ENCODE assay signal across 9 cellular contexts in the genomic region with DNA sequence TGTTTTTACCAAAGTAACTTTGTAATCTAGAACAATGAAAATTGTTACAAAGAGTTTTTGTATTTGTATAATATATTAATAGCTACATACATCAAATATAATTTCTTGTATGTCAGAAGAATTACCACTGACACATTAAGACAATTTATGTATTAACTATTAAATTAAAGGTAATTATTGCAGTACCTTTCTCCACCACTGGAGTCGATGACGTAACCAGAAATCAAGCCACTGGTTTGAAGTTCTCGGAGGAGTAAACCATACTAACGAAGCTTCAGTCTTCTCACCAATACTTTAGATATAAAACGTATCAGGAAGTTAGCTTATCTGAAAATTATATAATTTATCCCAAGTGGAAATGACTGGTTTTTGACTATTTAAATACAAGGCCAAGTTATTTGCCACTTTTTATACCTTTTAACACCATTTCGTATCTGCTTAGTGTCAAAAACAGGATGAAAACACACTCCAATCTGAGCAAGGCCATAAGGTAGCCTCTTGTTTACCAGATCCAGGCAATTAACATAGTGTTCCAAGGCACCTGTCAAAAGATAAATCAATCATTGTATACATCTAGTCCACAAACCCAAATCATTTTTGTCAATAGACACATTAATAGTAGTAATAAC. TPM values are rescaled to one million over a fixed set of nuclear protein-coding genes. Genes with fewer than 3 reads are reported as not detected.
DNase-seq lines count a peak whose midpoint lies in the region; ATAC-seq, FAIRE-seq and TF ChIP-seq lines count a peak whose summit lies in the region.
"Had no signal": no experiment of that assay in that cellular context is flagged by ENCODE, and none has a peak within 500 bp of the region (broad histone marks: within the 10 kb centered on the region; RNA-seq: fewer than 3 reads in every experiment).

No MANE protein-coding gene starts in this region.

- no peaks in the 10 kb centered on the region for H4K20me1 ChIP-seq in keratinocyte (ENCODE audit: control insufficient read depth, extremely low read depth, insufficient read depth, low read length)

- CTCF ChIA-PET in activated CD8-positive, alpha-beta T cell treated with anti-CD3 and anti-CD28 coated beads for 36 hours (lab: Charles Lee), result interaction anchor here (0.8 to 6.1 kb wide), 27 partner anchors 10 to 179 kb away, joined by 3 to 178 read pairs (median 5); partner anchors contain the start of genes CEP95, DDX5 and PECAM1

- peaks cover 22% of the 10 kb centered on the region for H3K4me1 ChIP-seq in keratinocyte (ENCODE audit: control insufficient read depth, extremely low read depth, insufficient read depth, low read length)

- H3K9me1 ChIP-seq in keratinocyte (ENCODE audit: control insufficient read depth, extremely low read depth, insufficient read depth, low read length), result no peaks in the 10 kb centered on the region

- H3K79me2 ChIP-seq in keratinocyte (ENCODE audit: control insufficient read depth, insufficient read depth, low read length), result peaks cover 31% of the 10 kb centered on the region

- peak overlapping the region; percentile 45 for H3K27ac Mint-ChIP-seq in activated CD8-positive, alpha-beta T cell treated with anti-CD3 and anti-CD28 coated beads for 36 hours

- no peak for ATAC-seq in activated CD8-positive, alpha-beta T cell treated with anti-CD3 and anti-CD28 coated beads for 36 hours
- ATAC-seq in HG03571 (IDR thresholded peaks at IDR 0.05; ENCODE audit: unreplicated experiment) (no peak), GM21367 (IDR thresholded peaks at IDR 0.05; ENCODE audit: unreplicated experiment) (no peak), left colon (no peak)

- peak; percentile 74 for TF ChIP-seq CTCF in activated CD8-positive, alpha-beta T cell treated with anti-CD3 and anti-CD28 coated beads for 36 hours (IDR thresholded peaks at IDR 0.05)
- TF ChIP-seq CTCF in keratinocyte (optimal IDR thresholded peaks at IDR 0.05 in 1 of 3, IDR thresholded peaks at IDR 0.05 in 1 of 3, conservative IDR thresholded peaks at IDR 0.05 in 1 of 3; ENCODE audit: extremely low read depth in 1 of 3, insufficient read depth in 2 of 3, low read length in 3 of 3), result peak in 2 of 3 experiments; percentile 24 to 48

- intact Hi-C loops in activated CD8-positive, alpha-beta T cell treated with anti-CD3 and anti-CD28 coated beads for 36 hours (cut with micrococcal nuclease), result loop anchor here (5.0 kb wide), 1 partner anchor 70 kb away; no protein-coding TSS in a partner anchor
- intact Hi-C loops in left colon (cut with DNase I, micrococcal nuclease), result loop anchor here in 1 of 2 donors (10.0 kb wide), 1 partner anchor 68 kb away; no protein-coding TSS in a partner anchor

- FAIRE-seq in keratinocyte (lab: Jason Lieb, UNC), result no peak
- FAIRE-seq: endometrium had no signal

- no peak overlapping the region for H3K4me3 Mint-ChIP-seq in activated CD8-positive, alpha-beta T cell treated with anti-CD3 and anti-CD28 coated beads for 36 hours

- no peaks in the 10 kb centered on the region for H3K9me3 ChIP-seq in keratinocyte (ENCODE audit: control insufficient read depth, low read depth, low read length)

- H3K27ac ChIP-seq in keratinocyte (ENCODE audit: control insufficient read depth, insufficient read depth, low read length), result peak overlapping the region; percentile 43
- no peak overlapping the region for H3K27ac ChIP-seq in caudate nucleus (ENCODE audit: low read depth, low read length)

- POLR2A ChIA-PET in activated CD8-positive, alpha-beta T cell treated with anti-CD3 and anti-CD28 coated beads for 36 hours (lab: Charles Lee), result interaction anchor here (0.9 to 4.5 kb wide), 5 partner anchors 10 to 170 kb away, joined by 3 to 42 read pairs (median 4); partner anchors contain the start of genes CEP95, DDX5 and SMURF2

- no peaks in the 10 kb centered on the region for H3K9me3 Mint-ChIP-seq in activated CD8-positive, alpha-beta T cell treated with anti-CD3 and anti-CD28 coated beads for 36 hours

- no peak overlapping the region for H3K9ac ChIP-seq in keratinocyte (ENCODE audit: control insufficient read depth, extremely low read depth, insufficient read depth, low read length)

- no peak overlapping the region for H3K4me3 ChIP-seq in H7 (ENCODE audit: insufficient read depth, low read depth, low read length)
- H3K4me3 ChIP-seq in keratinocyte (ENCODE audit: control insufficient read depth in 2 of 3, extremely low read depth in 1 of 3, insufficient read depth in 2 of 3, low read depth in 1 of 3, low read length in 3 of 3), result no peak overlapping the region

- H3K36me3 Mint-ChIP-seq in activated CD8-positive, alpha-beta T cell treated with anti-CD3 and anti-CD28 coated beads for 36 hours (ENCODE audit: low read depth), result peaks cover 63% of the 10 kb centered on the region

- dilution Hi-C loops in keratinocyte (cut with MboI; ENCODE audit: extremely low pct_ligation_motif_present, low sequenced_read_pairs), result no loop called here

- peaks cover 26% of the 10 kb centered on the region for H3K4me1 Mint-ChIP-seq in activated CD8-positive, alpha-beta T cell treated with anti-CD3 and anti-CD28 coated beads for 36 hours (ENCODE audit: low read depth)

- H3K36me3 ChIP-seq in H7 (replicated peaks; ENCODE audit: control insufficient read depth, insufficient read depth, low read length) (peaks cover 27% of the 10 kb centered on the region), keratinocyte (ENCODE audit: control insufficient read depth in 2 of 2, extremely low read depth in 1 of 2, insufficient read depth in 2 of 2, low read length in 2 of 2) (peaks cover 5 to 23% of the 10 kb centered on the region in 2 experiments)

- H3K4me2 ChIP-seq in keratinocyte (ENCODE audit: control insufficient read depth, extremely low read depth, insufficient read depth, low read depth, low read length), result peak overlapping the region; percentile 48

- no peaks in the 10 kb centered on the region for H3K27me3 ChIP-seq in H7 (ENCODE audit: control insufficient read depth, insufficient read depth, low read length)
- H3K27me3 ChIP-seq in keratinocyte (ENCODE audit: control insufficient read depth, extremely low read depth, insufficient read depth, low read length), result no peaks in the 10 kb centered on the region

- DNase-seq in AML-193 (lab: John Stamatoyannopoulos, UW) (peak; percentile 27 to 56), H7 (peak; percentile 33), keratinocyte (ENCODE audit: low read depth, low spot score) (no peak), caudate nucleus (lab: John Stamatoyannopoulos, UW) (no peak), left colon (no peak)
- DNase-seq in activated CD8-positive, alpha-beta T cell treated with anti-CD3 and anti-CD28 coated beads for 36 hours, result peak; percentile 18

- no peak overlapping the region for H2AFZ ChIP-seq in keratinocyte (ENCODE audit: control insufficient read depth, low read length)

- H3K27me3 Mint-ChIP-seq in activated CD8-positive, alpha-beta T cell treated with anti-CD3 and anti-CD28 coated beads for 36 hours, result no peaks in the 10 kb centered on the region

RNA-seq across cellular contexts. Expression of gene POLG2, which starts 4.3 kb away (rescaled TPM):
- total RNA-seq in H7 (2014; rRNA removed; shearing (Covaris generic)), result 42.3 and 47.8 TPM in 2 replicates
- total RNA-seq in activated CD8-positive, alpha-beta T cell treated with anti-CD3 and anti-CD28 coated beads for 36 hours, result 10 to 100 TPM; 37.3 to 41.1 TPM
- polyA plus RNA-seq in keratinocyte, result 7.9 to 14.0 TPM (median 8.5 TPM) in 3 replicates
- 26.3 TPM for polyA plus RNA-seq in keratinocyte (2011; ENCODE audit: low read depth)
- polyA plus RNA-seq in keratinocyte (2011; cell fraction: cytosol; rRNA removed), result 4.4 and 5.1 TPM in 2 replicates
- 22.7 and 28.5 TPM in 2 replicates for polyA plus RNA-seq in keratinocyte (2011; cell fraction: nucleus; rRNA removed)
- 6.5 and 9.3 TPM in 2 replicates for polyA plus RNA-seq in keratinocyte (2012; ENCODE audit: low replicate concordance)
- 1.6 to 9.8 TPM (median 5.2 TPM) in 3 replicates for polyA minus RNA-seq in keratinocyte
- 2.9 TPM for polyA minus RNA-seq in keratinocyte (2011; cell fraction: cytosol; rRNA and poly(A)+ RNA removed)
- polyA minus RNA-seq in keratinocyte (2011; cell fraction: nucleus; rRNA and poly(A)+ RNA removed), result 9.2 and 23.0 TPM in 2 replicates
- total RNA-seq in left colon, result 10 to 100 TPM in 1 of 2 donors, 1 to 10 TPM in 1; 9.4 to 10.4 TPM

RNA-seq across cellular contexts. Expression of gene DDX5, which starts 13.5 kb away (rescaled TPM):
- total RNA-seq in H7 (2014; rRNA removed; shearing (Covaris generic)), result 163 and 238 TPM in 2 replicates
- total RNA-seq in activated CD8-positive, alpha-beta T cell treated with anti-CD3 and anti-CD28 coated beads for 36 hours, result 100 to 1,000 TPM; 632 to 668 TPM
- polyA plus RNA-seq in keratinocyte, result 470 to 793 TPM (median 689 TPM) in 3 replicates
- polyA plus RNA-seq in keratinocyte (2011; ENCODE audit: low read depth), result 1,623 TPM
- 418 and 502 TPM in 2 replicates for polyA plus RNA-seq in keratinocyte (2011; cell fraction: cytosol; rRNA removed)
- 1,369 and 1,634 TPM in 2 replicates for polyA plus RNA-seq in keratinocyte (2011; cell fraction: nucleus; rRNA removed)
- 427 and 480 TPM in 2 replicates for polyA plus RNA-seq in keratinocyte (2012; ENCODE audit: low replicate concordance)
- 333 to 502 TPM (median 382 TPM) in 3 replicates for polyA minus RNA-seq in keratinocyte
- 847 TPM for polyA minus RNA-seq in keratinocyte (2011; cell fraction: cytosol; rRNA and poly(A)+ RNA removed)
- 879 and 914 TPM in 2 replicates for polyA minus RNA-seq in keratinocyte (2011; cell fraction: nucleus; rRNA and poly(A)+ RNA removed)
- total RNA-seq in left colon, result 100 to 1,000 TPM; 445 to 466 TPM

RNA-seq across cellular contexts. Expression of gene CEP95, which starts 14.2 kb away (rescaled TPM):
- 18.5 and 45.6 TPM in 2 replicates for total RNA-seq in H7 (2014; rRNA removed; shearing (Covaris generic))
- 10 to 100 TPM; 45.2 to 45.7 TPM for total RNA-seq in activated CD8-positive, alpha-beta T cell treated with anti-CD3 and anti-CD28 coated beads for 36 hours
- polyA plus RNA-seq in keratinocyte, result 13.1 to 31.6 TPM (median 25.2 TPM) in 3 replicates
- polyA plus RNA-seq in keratinocyte (2011; ENCODE audit: low read depth), result 165 TPM
- 9.5 and 15.4 TPM in 2 replicates for polyA plus RNA-seq in keratinocyte (2011; cell fraction: cytosol; rRNA removed)
- polyA plus RNA-seq in keratinocyte (2011; cell fraction: nucleus; rRNA removed), result 52.8 and 60.9 TPM in 2 replicates
- 13.1 and 31.9 TPM in 2 replicates for polyA plus RNA-seq in keratinocyte (2012; ENCODE audit: low replicate concordance)
- 5.1 to 21.5 TPM (median 7.4 TPM) in 3 replicates for polyA minus RNA-seq in keratinocyte
- polyA minus RNA-seq in keratinocyte (2011; cell fraction: cytosol; rRNA and poly(A)+ RNA removed), result 14.8 TPM
- 17.4 and 29.4 TPM in 2 replicates for polyA minus RNA-seq in keratinocyte (2011; cell fraction: nucleus; rRNA and poly(A)+ RNA removed)
- 10 to 100 TPM; 31.9 to 35.0 TPM for total RNA-seq in left colon

RNA-seq across cellular contexts. Expression of gene MILR1, which starts 43.7 kb away (rescaled TPM):
- 0.70 and 1.5 TPM in 2 replicates for total RNA-seq in H7 (2014; rRNA removed; shearing (Covaris generic))
- total RNA-seq in activated CD8-positive, alpha-beta T cell treated with anti-CD3 and anti-CD28 coated beads for 36 hours, result 1 to 10 TPM; 1.3 to 2.3 TPM
- not detected in 3 replicates for polyA plus RNA-seq in keratinocyte
- not detected for polyA plus RNA-seq in keratinocyte (2011; ENCODE audit: low read depth)
- not detected in 2 replicates for polyA plus RNA-seq in keratinocyte (2011; cell fraction: cytosol; rRNA removed)
- not detected in 2 replicates for polyA plus RNA-seq in keratinocyte (2011; cell fraction: nucleus; rRNA removed)
- not detected in 2 replicates for polyA plus RNA-seq in keratinocyte (2012; ENCODE audit: low replicate concordance)
- not detected in 3 replicates for polyA minus RNA-seq in keratinocyte
- polyA minus RNA-seq in keratinocyte (2011; cell fraction: cytosol; rRNA and poly(A)+ RNA removed), result not detected
- not detected in 2 replicates for polyA minus RNA-seq in keratinocyte (2011; cell fraction: nucleus; rRNA and poly(A)+ RNA removed)
- 1 to 10 TPM in 1 of 2 donors, under 1 TPM in 1; 0.82 to 3.3 TPM for total RNA-seq in left colon

Comparison
In these comparisons a context has a peak if more than half of its experiments do, and no peak if none do; other contexts are left out.
1. DNase-seq: peak in AML-193 (2 of 2), H7 (single experiment) and activated CD8-positive, alpha-beta T cell treated with anti-CD3 and anti-CD28 coated beads for 36 hours (single experiment); none in keratinocyte (single experiment), caudate nucleus (0 of 61) and left colon (0 of 2).